In genomic region chr11:128451651-128452470, GRCh38 we compare ENCODE assay signal across 8 cellular contexts.
DNase-seq lines count a peak whose midpoint lies in the region; ATAC-seq, FAIRE-seq and TF ChIP-seq lines count a peak whose summit lies in the region.

No MANE protein-coding gene starts in this region.

- in situ Hi-C loops in G401 (cut with HindIII; ENCODE audit: low sequenced_read_pairs): no loop called here

- H3K4me3 ChIP-seq in WERI-Rb-1 (ENCODE audit: low read depth, low read length): no peak overlapping the region

- H3K27me3 ChIP-seq in WERI-Rb-1 (ENCODE audit: insufficient read depth, low read depth, severe bottlenecking): no peaks in the 10 kb centered on the region

- no peaks in the 10 kb centered on the region for H3K9me3 ChIP-seq in WERI-Rb-1 (ENCODE audit: severe bottlenecking)

- no peak for ATAC-seq in GM19395 (IDR thresholded peaks at IDR 0.05; ENCODE audit: unreplicated experiment)
- no peak for ATAC-seq in GM19452 (IDR thresholded peaks at IDR 0.05; ENCODE audit: unreplicated experiment)

- TF ChIP-seq CTCF in WERI-Rb-1 (IDR thresholded peaks at IDR 0.05; ENCODE audit: low read depth, low read length): no peak

- DNase-seq in G401 (ENCODE audit: low spot score) (peak; percentile 15), RPMI7951 (ENCODE audit: low read depth) (peak; percentile 58), frontal cortex (ENCODE audit: low spot score in 2 of 2) (peak; percentile 28 to 44), renal cortical epithelial cell (ENCODE audit: low read depth) (peak; percentile 51), WERI-Rb-1 (no peak), NCI-H526 treated with DMSO at 0.1 percent for 48 hours (lab: John Stamatoyannopoulos, UW) (no peak)

- H3K27ac ChIP-seq in WERI-Rb-1: no peak overlapping the region

- H3K36me3 ChIP-seq in WERI-Rb-1: no peaks in the 10 kb centered on the region

- FAIRE-seq in frontal cortex (lab: Jason Lieb, UNC): no peak

Comparison
In these comparisons a context has a peak if more than half of its experiments do, and no peak if none do; other contexts are left out.
1. DNase-seq: peak in G401 (single experiment), RPMI7951 (single experiment), frontal cortex (2 of 2) and renal cortical epithelial cell (single experiment); none in WERI-Rb-1 (single experiment) and NCI-H526 treated with DMSO at 0.1 percent for 48 hours (single experiment).